ENCODE assay signal across 24 cellular contexts in the genomic region with DNA sequence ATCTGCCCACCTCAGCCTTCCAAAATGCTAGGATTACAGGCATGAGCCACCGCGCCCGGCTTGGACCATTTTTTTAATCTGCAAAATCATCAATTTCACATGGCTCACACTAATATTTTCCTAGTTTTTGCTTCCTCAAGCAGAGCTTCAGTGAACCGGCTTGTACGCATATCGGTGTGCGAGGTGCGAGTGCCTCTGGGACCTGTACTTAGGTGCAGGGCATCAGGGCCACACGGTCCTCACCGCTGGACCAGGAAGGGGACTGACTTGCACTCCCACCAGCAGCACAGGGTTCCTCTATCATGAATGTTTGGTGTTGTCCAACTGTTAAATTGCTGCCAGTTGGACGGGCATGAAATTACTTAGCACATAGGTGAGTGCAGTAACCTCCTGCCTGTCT. TPM values are rescaled to one million over a fixed set of nuclear protein-coding genes. Genes with fewer than 3 reads are reported as not detected.
"Had no signal": no experiment of that assay in that cellular context is flagged by ENCODE, and none has a peak within 500 bp of the region (broad histone marks: within the 10 kb centered on the region; RNA-seq: fewer than 3 reads in every experiment).

No MANE protein-coding gene starts in this region.

- H3K4me3 ChIP-seq: SJSA1, SK-N-MC had no signal

- FAIRE-seq: RCC 7860 had no signal

- H3K27ac ChIP-seq: SJSA1 had no signal

- DNase-seq: KBM-7, NCI-H1092, NCI-H1105 treated with DMSO at 0.1 percent for 48 hours, NCI-H1417 treated with DMSO at 0.1 percent for 48 hours, NCI-H146, NCI-H1694 treated with DMSO at 0.1 percent for 48 hours, NCI-H1930, NCI-H2081, NCI-H2107, NCI-H2227 treated with DMSO at 0.1 percent for 48 hours, NCI-H524, NCI-H526 treated with DMSO at 0.1 percent for 48 hours, NCI-H748 treated with DMSO at 0.1 percent for 48 hours, Right ventricle myocardium superior, RPMI8226, SIG-M5 had no signal

- H3K36me3 ChIP-seq: SJSA1 had no signal

- H3K4me1 ChIP-seq: SJSA1 had no signal

- H3K9me3 ChIP-seq: SJSA1 had no signal

RNA-seq across cellular contexts. Expression of a gene that starts 15.4 kb away (rescaled TPM):
- total RNA-seq: HT-29, LHCN-M2, MCF 10A, SJSA1 had no signal
- polyA plus RNA-seq: IgD-negative memory B cell had no signal

RNA-seq across cellular contexts. Expression of a gene that starts 15.6 kb away (rescaled TPM):
- total RNA-seq: HT-29, LHCN-M2, MCF 10A, NCI-H460, SJSA1 had no signal
- polyA plus RNA-seq: IgD-negative memory B cell had no signal

RNA-seq across cellular contexts. Expression of a gene that starts 49.9 kb away (rescaled TPM):
- total RNA-seq: HT-29, NCI-H460, Right ventricle myocardium superior, SJSA1 had no signal
